Comparison of ENCODE assay signal across 2 cellular contexts in the genomic region with DNA sequence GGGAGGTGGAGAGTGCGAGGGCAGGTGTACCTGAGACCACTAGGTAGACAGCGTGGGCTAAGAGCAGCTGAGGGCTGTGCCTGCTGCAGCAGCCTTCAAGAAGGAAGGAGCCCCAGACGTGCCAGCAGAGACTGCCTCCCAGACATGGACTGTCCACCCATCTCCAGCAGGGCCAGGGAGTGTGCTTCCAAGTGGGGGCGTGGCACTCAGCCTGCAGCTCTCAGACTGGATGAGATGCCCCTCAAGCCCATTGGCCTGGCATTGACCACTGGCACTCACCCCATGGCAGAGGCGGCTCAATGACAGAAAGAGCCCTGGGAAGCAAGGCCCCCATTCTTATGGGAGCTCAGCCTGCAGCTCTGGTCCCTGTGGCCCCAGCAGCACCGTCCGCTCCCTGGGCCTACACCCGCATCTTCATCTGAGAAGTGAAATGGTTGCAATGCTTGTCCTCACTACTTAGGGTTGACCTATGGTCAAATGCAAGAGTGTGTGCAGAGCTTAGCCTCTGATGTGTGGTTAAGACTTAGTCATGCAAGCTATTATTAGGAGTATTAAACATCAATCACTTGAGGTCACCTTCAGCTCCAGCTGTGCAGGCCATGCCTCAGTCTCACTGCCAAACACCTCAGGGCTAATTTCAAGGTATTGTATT.
TF ChIP-seq lines count a peak whose summit lies in the region.

No MANE protein-coding gene starts in this region.

TF ChIP-seq in A549, 52 proteins besides CTCF, POLR2A, EP300 and RAD21:
- no peak for TF ChIP-seq TP53 (CRISPR knock-in tag; IDR thresholded peaks at IDR 0.05)
- TF ChIP-seq TFCP2L1 (CRISPR knock-in tag; IDR thresholded peaks at IDR 0.05) = no peak
- TF ChIP-seq NPAS2 (CRISPR knock-in tag; IDR thresholded peaks at IDR 0.05; ENCODE audit: borderline replicate concordance) = no peak
- no peak for TF ChIP-seq FOXS1 (CRISPR knock-in tag; IDR thresholded peaks at IDR 0.05)
- no peak for TF ChIP-seq SMC3 (IDR thresholded peaks at IDR 0.05)
- TF ChIP-seq, protein P1, sequence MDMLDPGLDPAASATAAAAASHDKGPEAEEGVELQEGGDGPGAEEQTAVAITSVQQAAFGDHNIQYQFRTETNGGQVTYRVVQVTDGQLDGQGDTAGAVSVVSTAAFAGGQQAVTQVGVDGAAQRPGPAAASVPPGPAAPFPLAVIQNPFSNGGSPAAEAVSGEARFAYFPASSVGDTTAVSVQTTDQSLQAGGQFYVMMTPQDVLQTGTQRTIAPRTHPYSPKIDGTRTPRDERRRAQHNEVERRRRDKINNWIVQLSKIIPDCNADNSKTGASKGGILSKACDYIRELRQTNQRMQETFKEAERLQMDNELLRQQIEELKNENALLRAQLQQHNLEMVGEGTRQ (IDR thresholded peaks at IDR 0.05) = no peak
- no peak for TF ChIP-seq EHF (CRISPR knock-in tag; IDR thresholded peaks at IDR 0.05)
- no peak for TF ChIP-seq HDAC2 (IDR thresholded peaks at IDR 0.05)
- no peak for TF ChIP-seq HEYL (CRISPR knock-in tag; IDR thresholded peaks at IDR 0.05)
- no peak for TF ChIP-seq ZC3H11A (IDR thresholded peaks at IDR 0.05)
- TF ChIP-seq, protein P2, sequence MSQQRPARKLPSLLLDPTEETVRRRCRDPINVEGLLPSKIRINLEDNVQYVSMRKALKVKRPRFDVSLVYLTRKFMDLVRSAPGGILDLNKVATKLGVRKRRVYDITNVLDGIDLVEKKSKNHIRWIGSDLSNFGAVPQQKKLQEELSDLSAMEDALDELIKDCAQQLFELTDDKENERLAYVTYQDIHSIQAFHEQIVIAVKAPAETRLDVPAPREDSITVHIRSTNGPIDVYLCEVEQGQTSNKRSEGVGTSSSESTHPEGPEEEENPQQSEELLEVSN (IDR thresholded peaks at IDR 0.05; ENCODE audit: borderline replicate concordance, low read depth) = no peak
- TF ChIP-seq HOXB5 (CRISPR knock-in tag; IDR thresholded peaks at IDR 0.05) = no peak
- TF ChIP-seq RCOR1 (IDR thresholded peaks at IDR 0.05; ENCODE audit: low read depth, low read length) = no peak
- TF ChIP-seq, protein P3, sequence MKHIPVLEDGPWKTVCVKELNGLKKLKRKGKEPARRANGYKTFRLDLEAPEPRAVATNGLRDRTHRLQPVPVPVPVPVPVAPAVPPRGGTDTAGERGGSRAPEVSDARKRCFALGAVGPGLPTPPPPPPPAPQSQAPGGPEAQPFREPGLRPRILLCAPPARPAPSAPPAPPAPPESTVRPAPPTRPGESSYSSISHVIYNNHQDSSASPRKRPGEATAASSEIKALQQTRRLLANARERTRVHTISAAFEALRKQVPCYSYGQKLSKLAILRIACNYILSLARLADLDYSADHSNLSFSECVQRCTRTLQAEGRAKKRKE (CRISPR knock-in tag; IDR thresholded peaks at IDR 0.05; ENCODE audit: low read depth) = no peak
- no peak for TF ChIP-seq MYC (IDR thresholded peaks at IDR 0.05; ENCODE audit: borderline replicate concordance, low read length)
- no peak for TF ChIP-seq EHMT2 (IDR thresholded peaks at IDR 0.05; ENCODE audit: low read depth)
- TF ChIP-seq KDM1A (IDR thresholded peaks at IDR 0.05; ENCODE audit: low read depth) = no peak
- no peak for TF ChIP-seq POLR2AphosphoS2 (conservative IDR thresholded peaks at IDR 0.05; ENCODE audit: low read length)
- TF ChIP-seq PHF8 (IDR thresholded peaks at IDR 0.05; ENCODE audit: borderline replicate concordance, low read depth) = no peak
TF ChIP-seq in A549: peak in this region for 0.

TF ChIP-seq in H1, 55 proteins besides CTCF, POLR2A, EP300 and RAD21:
- TF ChIP-seq POLR2AphosphoS5 (IDR thresholded peaks at IDR 0.05; ENCODE audit: low read depth, low read length) (no peak), SUZ12 (IDR thresholded peaks at IDR 0.05; ENCODE audit: low read length) (no peak), CREB1 (IDR thresholded peaks at IDR 0.05) (no peak), JUND (IDR thresholded peaks at IDR 0.05; ENCODE audit: low read length) (no peak), SIX5 (IDR thresholded peaks at IDR 0.05; ENCODE audit: low read depth, low read length) (no peak), POU5F1 (IDR thresholded peaks at IDR 0.05; ENCODE audit: low read depth, low read length) (no peak), NANOG (IDR thresholded peaks at IDR 0.05; ENCODE audit: insufficient read depth, low read depth, low read length, poor library complexity, severe bottlenecking) (no peak), CBX5 (IDR thresholded peaks at IDR 0.05; ENCODE audit: low read depth, low read length) (no peak), KDM1A (IDR thresholded peaks at IDR 0.05; ENCODE audit: borderline replicate concordance, low read length) (no peak), TEAD4 (IDR thresholded peaks at IDR 0.05; ENCODE audit: low read depth, low read length) (no peak), KDM5A (IDR thresholded peaks at IDR 0.05; ENCODE audit: low read length) (no peak), SAP30 (IDR thresholded peaks at IDR 0.05; ENCODE audit: insufficient read depth, insufficient replicate concordance, low read length) (no peak), CBX8 (IDR thresholded peaks at IDR 0.05; ENCODE audit: borderline replicate concordance, low read depth, low read length) (no peak), KDM4A (IDR thresholded peaks at IDR 0.05; ENCODE audit: low read depth, low read length, severe bottlenecking) (no peak)
